Comparison of ENCODE assay signal across 19 cellular contexts in genomic region chr7:38699481-38699880, GRCh38.
DNase-seq lines count a peak whose midpoint lies in the region; ATAC-seq and TF ChIP-seq lines count a peak whose summit lies in the region.
"Had no signal": no experiment of that assay in that cellular context is flagged by ENCODE, and none has a peak within 500 bp of the region (broad histone marks: within the 10 kb centered on the region; RNA-seq: fewer than 3 reads in every experiment).

No MANE protein-coding gene starts in this region.

- ATAC-seq in activated naive CD4-positive, alpha-beta T cell treated with anti-CD3 and anti-CD28 coated beads, Interleukin-2, amount 50 U/mL, for 72 hours = no peak
- ATAC-seq in GM21360 (IDR thresholded peaks at IDR 0.05; ENCODE audit: unreplicated experiment) = no peak
- ATAC-seq: HepG2 had no signal

- DNase-seq in AG08395 (ENCODE audit: low spot score) = peak; percentile 65
- DNase-seq in H4 (ENCODE audit: low spot score) = peak; percentile 49
- peak; percentile 11 for DNase-seq in amniotic stem cell (lab: John Stamatoyannopoulos, UW)
- peak; percentile 22 for DNase-seq in fibroblast of villous mesenchyme (ENCODE audit: low read depth)
- DNase-seq in activated naive CD4-positive, alpha-beta T cell treated with anti-CD3 and anti-CD28 coated beads, Interleukin-2, amount 50 U/mL, for 72 hours (ENCODE audit: low spot score in 2 of 2) = no peak
- DNase-seq in activated CD4-positive, alpha-beta memory T cell treated with anti-CD3 and anti-CD28 coated beads for 36 hours = no peak
- no peak for DNase-seq in NCI-H510A treated with DMSO at 0.1 percent for 48 hours (lab: John Stamatoyannopoulos, UW)
- DNase-seq: activated CD4-positive, CD25-positive, alpha-beta regulatory T cell treated with anti-CD3 and anti-CD28 coated beads, Interleukin-2, amount 50 U/mL, for 72 hours; activated naive CD8-positive, alpha-beta T cell treated with anti-CD3 and anti-CD28 coated beads for 36 hours; AML-193; H9; left ventricle myocardium inferior; NCI-H146; NK-92 treated with Interleukin-12 subunit alpha and Interleukin-12 subunit beta, amount 100 ng/mL, for 24 hours; T1000 had no signal

- no peaks in the 10 kb centered on the region for H3K4me1 Mint-ChIP-seq in activated CD4-positive, alpha-beta memory T cell treated with anti-CD3 and anti-CD28 coated beads for 36 hours (ENCODE audit: low read depth)
- H3K4me1 Mint-ChIP-seq: activated naive CD8-positive, alpha-beta T cell treated with anti-CD3 and anti-CD28 coated beads for 36 hours had no signal

- CTCF ChIA-PET in activated CD4-positive, alpha-beta memory T cell treated with anti-CD3 and anti-CD28 coated beads for 36 hours (lab: Charles Lee) = no interaction called here

- no peak overlapping the region for H3K27ac Mint-ChIP-seq in activated naive CD4-positive, alpha-beta T cell treated with anti-CD3 and anti-CD28 coated beads, Interleukin-2, amount 50 U/mL, for 72 hours
- no peak overlapping the region for H3K27ac Mint-ChIP-seq in activated CD4-positive, alpha-beta memory T cell treated with anti-CD3 and anti-CD28 coated beads for 36 hours
- H3K27ac Mint-ChIP-seq: activated naive CD8-positive, alpha-beta T cell treated with anti-CD3 and anti-CD28 coated beads for 36 hours; H9 had no signal

- H3K27me3 Mint-ChIP-seq in activated CD4-positive, alpha-beta memory T cell treated with anti-CD3 and anti-CD28 coated beads for 36 hours = peaks cover 15% of the 10 kb centered on the region

- POLR2A ChIA-PET in activated CD4-positive, alpha-beta memory T cell treated with anti-CD3 and anti-CD28 coated beads for 36 hours (lab: Charles Lee) = no interaction called here

- peaks cover 3 to 5% of the 10 kb centered on the region in 2 donors for H3K9me3 Mint-ChIP-seq in activated naive CD4-positive, alpha-beta T cell treated with anti-CD3 and anti-CD28 coated beads, Interleukin-2, amount 50 U/mL, for 72 hours
- peaks cover 2% of the 10 kb centered on the region for H3K9me3 Mint-ChIP-seq in activated CD4-positive, alpha-beta memory T cell treated with anti-CD3 and anti-CD28 coated beads for 36 hours

- TF ChIP-seq CTCF in fibroblast of villous mesenchyme (IDR thresholded peaks at IDR 0.05; ENCODE audit: insufficient read depth, low read depth, low read length) = no peak

- H3K4me3 ChIP-seq in fibroblast of villous mesenchyme (ENCODE audit: low read depth, low read length) = no peak overlapping the region
- H3K4me3 ChIP-seq: cardiac muscle cell, left ventricle myocardium inferior, suprapubic skin had no signal

- H3K4me3 Mint-ChIP-seq in activated CD4-positive, alpha-beta memory T cell treated with anti-CD3 and anti-CD28 coated beads for 36 hours = no peak overlapping the region
- H3K4me3 Mint-ChIP-seq: activated naive CD8-positive, alpha-beta T cell treated with anti-CD3 and anti-CD28 coated beads for 36 hours; H9 had no signal

- intact Hi-C loops in activated CD4-positive, alpha-beta memory T cell treated with anti-CD3 and anti-CD28 coated beads for 36 hours (cut with micrococcal nuclease) = no loop called here

- H3K36me3 Mint-ChIP-seq in activated naive CD4-positive, alpha-beta T cell treated with anti-CD3 and anti-CD28 coated beads, Interleukin-2, amount 50 U/mL, for 72 hours = no peaks in the 10 kb centered on the region
- no peaks in the 10 kb centered on the region for H3K36me3 Mint-ChIP-seq in activated CD4-positive, alpha-beta memory T cell treated with anti-CD3 and anti-CD28 coated beads for 36 hours
- H3K36me3 Mint-ChIP-seq: activated naive CD8-positive, alpha-beta T cell treated with anti-CD3 and anti-CD28 coated beads for 36 hours had no signal

Comparison
In these comparisons a context has a peak if more than half of its experiments do, and no peak if none do; other contexts are left out.
1. DNase-seq: peak in AG08395 (single experiment), H4 (single experiment), amniotic stem cell (single experiment) and fibroblast of villous mesenchyme (single experiment); none in activated naive CD4-positive, alpha-beta T cell treated with anti-CD3 and anti-CD28 coated beads, Interleukin-2, amount 50 U/mL, for 72 hours (0 of 2), activated CD4-positive, alpha-beta memory T cell treated with anti-CD3 and anti-CD28 coated beads for 36 hours (single experiment) and NCI-H510A treated with DMSO at 0.1 percent for 48 hours (single experiment).